ENCODE assay signal across 8 cellular contexts in the genomic region with DNA sequence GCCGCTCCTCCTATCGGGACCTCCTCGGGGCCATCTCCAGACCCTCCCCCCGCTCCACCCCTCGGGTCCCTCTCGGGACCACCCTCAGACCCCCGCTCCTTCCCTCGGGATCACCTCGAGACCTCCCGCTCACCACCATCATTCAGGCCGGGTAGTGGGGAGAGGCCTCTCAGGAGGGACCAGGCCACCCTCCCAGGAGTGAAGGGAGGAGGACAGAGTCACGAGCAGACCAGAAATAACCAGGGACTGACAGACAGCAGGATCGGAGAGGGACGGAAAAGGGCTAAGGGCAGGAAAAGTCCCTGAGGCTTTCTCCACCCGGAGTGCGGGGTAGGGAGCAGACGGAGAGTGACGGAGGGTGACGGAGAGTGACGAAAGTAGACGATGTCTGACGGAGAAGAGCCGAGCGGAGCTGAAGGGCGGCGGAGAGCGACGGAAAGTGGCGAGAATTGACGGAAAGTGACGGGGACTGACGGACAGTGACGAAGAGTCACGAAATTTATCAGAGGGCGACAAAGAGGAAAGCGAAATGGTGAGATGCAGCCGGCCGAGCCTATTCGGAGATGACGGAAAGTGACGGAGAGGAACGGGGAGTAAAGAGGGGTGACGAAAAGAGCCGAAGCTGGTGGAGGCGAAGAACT. TPM values are rescaled to one million over a fixed set of nuclear protein-coding genes. Genes with fewer than 3 reads are reported as not detected.
DNase-seq lines count a peak whose midpoint lies in the region; ATAC-seq, FAIRE-seq and TF ChIP-seq lines count a peak whose summit lies in the region.
"Not testable (repeated sequence)": the region's sequence is repeated elsewhere in the genome, so short reads cannot be mapped to it uniquely, and the experiment has no call there.

No MANE protein-coding gene starts in this region.

- H3K4me3 Mint-ChIP-seq in stimulated activated naive CD8-positive, alpha-beta T cell treated with anti-CD3 and anti-CD28 coated beads, Interleukin-15, amount 100 ng/mL, for 72 hours, result not testable (repeated sequence)

- not testable (repeated sequence) for H3K4me3 ChIP-seq in PC-3 (ENCODE audit: low read length); K562

- POLR2A ChIA-PET in PC-3 (lab: Charles Lee; ENCODE audit: unreplicated experiment); K562 (lab: Yijun Ruan, JAX): not testable (repeated sequence)

- TF ChIP-seq EP300 in K562 (IDR thresholded peaks at IDR 0.05; ENCODE audit: low read length), result not testable (repeated sequence)

- H3K9me1 ChIP-seq in K562 (ENCODE audit: control insufficient read depth, insufficient read depth, low read length), result not testable (repeated sequence)

- TF ChIP-seq RAD21 in K562 (CRISPR knock-in tag; conservative IDR thresholded peaks at IDR 0.05 in 1 of 2, IDR thresholded peaks at IDR 0.05 in 1 of 2), result not testable (repeated sequence)

- ATAC-seq in GM18499 (IDR thresholded peaks at IDR 0.05; ENCODE audit: insufficient read depth, unreplicated experiment) (peak; percentile 78), GM19438 (IDR thresholded peaks at IDR 0.05; ENCODE audit: low read depth, unreplicated experiment) (peak; percentile 75), HG02571 (IDR thresholded peaks at IDR 0.05; ENCODE audit: unreplicated experiment) (peak; percentile 88), HG03097 (IDR thresholded peaks at IDR 0.05; ENCODE audit: low FRiP score, unreplicated experiment) (peak; percentile 93), PC-3 (peak; percentile 94), K562 (peak; percentile 94), left lobe of liver (peak; percentile 90)
- ATAC-seq in stimulated activated naive CD8-positive, alpha-beta T cell treated with anti-CD3 and anti-CD28 coated beads, Interleukin-15, amount 100 ng/mL, for 72 hours, result peak; percentile 89

- H2AFZ ChIP-seq in PC-3 (ENCODE audit: low read length); K562 (ENCODE audit: low read depth, low read length): not testable (repeated sequence)

- no CpG with 5 or more reads among the region's 45 CpGs for WGBS in K562 (ENCODE audit: insufficient coverage, low coverage, missing lambda C conversion rate)

- not testable (repeated sequence) for H3K9ac ChIP-seq in PC-3 (ENCODE audit: low read length); K562 (ENCODE audit: insufficient read depth in 1 of 2, low read depth in 2 of 2, low read length in 2 of 2)

- CTCF ChIA-PET in PC-3 (lab: Charles Lee); K562 (lab: Yijun Ruan, JAX; ENCODE audit: low intra/inter-chr PET ratio): not testable (repeated sequence)

- not testable (repeated sequence) for H3K27me3 Mint-ChIP-seq in stimulated activated naive CD8-positive, alpha-beta T cell treated with anti-CD3 and anti-CD28 coated beads, Interleukin-15, amount 100 ng/mL, for 72 hours

- BruUV-seq in PC-3 (replicated peaks; lab: Mats Ljungman, UMichigan); K562 (replicated peaks; lab: Mats Ljungman, UMichigan): not testable (repeated sequence)

- not testable (repeated sequence) for TF ChIP-seq POLR2A in K562 (conservative IDR thresholded peaks at IDR 0.05)

- intact Hi-C loops in PC-3 (cut with micrococcal nuclease); K562 (cut with micrococcal nuclease): not testable (repeated sequence)

- in situ Hi-C loops in K562 (cut with MboI), result not testable (repeated sequence)

- H3K27ac Mint-ChIP-seq in stimulated activated naive CD8-positive, alpha-beta T cell treated with anti-CD3 and anti-CD28 coated beads, Interleukin-15, amount 100 ng/mL, for 72 hours, result not testable (repeated sequence)

- H3K9me2 ChIP-seq in PC-3 (replicated peaks; ENCODE audit: low read length), result not testable (repeated sequence)

- not testable (repeated sequence) for H3K9me3 Mint-ChIP-seq in stimulated activated naive CD8-positive, alpha-beta T cell treated with anti-CD3 and anti-CD28 coated beads, Interleukin-15, amount 100 ng/mL, for 72 hours

- H4K20me1 ChIP-seq in PC-3 (ENCODE audit: low read length); K562 (replicated peaks; ENCODE audit: control insufficient read depth, insufficient read depth, low read length): not testable (repeated sequence)

- H3K4me1 Mint-ChIP-seq in stimulated activated naive CD8-positive, alpha-beta T cell treated with anti-CD3 and anti-CD28 coated beads, Interleukin-15, amount 100 ng/mL, for 72 hours, result not testable (repeated sequence)

- not testable (repeated sequence) for H3K9me3 ChIP-seq in PC-3 (ENCODE audit: low read length); K562 (replicated peaks; ENCODE audit: control insufficient read depth, insufficient read depth, low read depth, low read length)

- H3K4me2 ChIP-seq in PC-3 (ENCODE audit: low read length); K562 (ENCODE audit: insufficient read depth, low read length): not testable (repeated sequence)

- H3K27ac ChIP-seq in PC-3 (ENCODE audit: low read length); K562 (ENCODE audit: extremely low read depth, low read depth, low read length): not testable (repeated sequence)

- not testable (repeated sequence) for H3K27me3 ChIP-seq in PC-3 (ENCODE audit: low read length); K562 (ENCODE audit: control insufficient read depth in 2 of 2, insufficient read depth in 2 of 2, low read length in 2 of 2)

- TF ChIP-seq CTCF in PC-3 (conservative IDR thresholded peaks at IDR 0.05; ENCODE audit: low read depth, low read length); K562 (IDR thresholded peaks at IDR 0.05 in 2 of 3, conservative IDR thresholded peaks at IDR 0.05 in 1 of 3; ENCODE audit: insufficient read depth in 2 of 3, low read depth in 1 of 3, low read length in 3 of 3): not testable (repeated sequence)

- not testable (repeated sequence) for H3F3A ChIP-seq in PC-3 (ENCODE audit: low read length, unreplicated experiment)

- H3K79me2 ChIP-seq in PC-3 (ENCODE audit: low read length); K562 (ENCODE audit: control insufficient read depth, insufficient read depth, low read length): not testable (repeated sequence)

- FAIRE-seq in K562 (lab: Jason Lieb, UNC), result peak; percentile 92

- not testable (repeated sequence) for DNase-seq in PC-3; K562 (ENCODE audit: extremely low read depth in 1 of 4, low spot score in 3 of 4); left lobe of liver (ENCODE audit: low spot score); stimulated activated naive CD8-positive, alpha-beta T cell treated with anti-CD3 and anti-CD28 coated beads, Interleukin-15, amount 100 ng/mL, for 72 hours

- H3K4me1 ChIP-seq in PC-3 (ENCODE audit: insufficient read depth, low read length); K562 (replicated peaks in 1 of 2; ENCODE audit: control insufficient read depth in 2 of 2, insufficient read depth in 2 of 2, low read length in 2 of 2): not testable (repeated sequence)

- not testable (repeated sequence) for H3K36me3 ChIP-seq in PC-3 (ENCODE audit: low read depth, low read length); K562 (ENCODE audit: control insufficient read depth, insufficient read depth, low read length)

RNA-seq across cellular contexts. Expression of a gene that starts 49.4 kb away (rescaled TPM):
- total RNA-seq in PC-3 (2014; rRNA removed), result 25.7 and 31.2 TPM in 2 replicates
- total RNA-seq in K562 (2011; cell fraction: chromatin; rRNA removed; ENCODE audit: low replicate concordance), result 52.4 and 139 TPM in 2 replicates
- total RNA-seq in K562 (2011; cell fraction: nucleolus; rRNA removed), result 83.4 and 116 TPM in 2 replicates
- 77.7 and 93.6 TPM in 2 replicates for total RNA-seq in K562 (2011; cell fraction: nucleoplasm; rRNA removed)
- total RNA-seq in K562 (2014; rRNA removed), result 43.8 and 63.8 TPM in 2 replicates
- total RNA-seq in K562 (2014; rRNA removed; fragmentation: Illumina TruSeq; extraction: Trizol), result 10.8 and 12.2 TPM in 2 replicates
- 26.0 and 27.3 TPM in 2 replicates for total RNA-seq in K562 (2015; rRNA removed; fragmentation: Illumina TruSeq; extraction: Trizol)
- 50.5 and 52.6 TPM in 2 replicates for total RNA-seq in K562 (2021)
- polyA plus RNA-seq in K562 (2011; rRNA removed), result 39.5 and 63.7 TPM in 2 replicates
- 70.2 and 75.4 TPM in 2 replicates for polyA plus RNA-seq in K562 (2011; cell fraction: cytosol; rRNA removed)
- polyA plus RNA-seq in K562 (2011; cell fraction: nucleus; rRNA removed), result 99.5 and 137 TPM in 2 replicates
- 42.8 and 49.2 TPM in 2 replicates for polyA plus RNA-seq in K562 (2012)
- polyA plus RNA-seq in K562 (2014; fragmentation: Illumina TruSeq; extraction: Trizol), result 40.7 and 60.2 TPM in 2 replicates
- 1 to 10 TPM; 6.0 to 6.2 TPM for polyA plus RNA-seq in K562 (2014; fragmentation: Nextera tagmentation; extraction: Ambion mirVana)
- polyA plus RNA-seq in K562 (2014; rRNA removed), result 57.0 and 60.2 TPM in 2 replicates
- 27.5 and 36.2 TPM in 2 replicates for polyA minus RNA-seq in K562 (2011; rRNA and poly(A)+ RNA removed)
- polyA minus RNA-seq in K562 (2011; cell fraction: cytosol; rRNA and poly(A)+ RNA removed), result 64.6 and 108 TPM in 2 replicates
- polyA minus RNA-seq in K562 (2011; cell fraction: nucleus; rRNA and poly(A)+ RNA removed), result 37.3 and 47.7 TPM in 2 replicates
- 11.4 TPM for total RNA-seq in left lobe of liver
